30 cellular contexts compared by ENCODE assay signal in the genomic region with DNA sequence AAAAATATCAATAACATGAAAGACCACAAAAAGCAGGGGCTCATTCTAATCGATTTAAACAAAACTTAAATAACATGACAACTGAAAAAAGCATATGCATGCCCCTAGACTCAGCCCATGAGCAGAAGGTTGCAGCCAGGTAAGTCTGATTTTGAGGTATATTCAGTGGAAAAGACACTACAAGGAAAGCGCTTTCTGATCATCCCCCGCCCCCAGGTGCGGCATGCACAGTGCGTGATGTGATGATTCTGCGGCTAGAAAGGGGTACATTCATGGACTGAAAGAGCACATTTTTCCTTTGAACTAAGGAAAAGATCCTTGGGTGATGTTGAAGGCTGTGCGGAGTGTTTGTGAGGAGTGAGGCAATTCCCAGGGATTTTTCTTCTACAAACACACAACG.
"Had no signal": no experiment of that assay in that cellular context is flagged by ENCODE, and none has a peak within 500 bp of the region (broad histone marks: within the 10 kb centered on the region; RNA-seq: fewer than 3 reads in every experiment).

No MANE protein-coding gene starts in this region.

- H3K27me3 ChIP-seq: MG63, SJSA1 had no signal

- H3K27ac Mint-ChIP-seq: activated CD4-positive, alpha-beta memory T cell treated with anti-CD3 and anti-CD28 coated beads, Interleukin-2, amount 10 ng/mL, durations not matched to agents 7 days and 5 days; activated naive CD4-positive, alpha-beta T cell treated with anti-CD3 and anti-CD28 coated beads, Interleukin-2, amount 10 ng/mL, durations not matched to agents 7 days and 5 days; activated naive CD8-positive, alpha-beta T cell; activated naive CD8-positive, alpha-beta T cell treated with anti-CD3 and anti-CD28 coated beads, Interleukin-2, amount 50 U/mL, for 24 hours; brain had no signal

- H3K9me3 Mint-ChIP-seq: activated CD4-positive, alpha-beta memory T cell treated with anti-CD3 and anti-CD28 coated beads, Interleukin-2, amount 10 ng/mL, durations not matched to agents 7 days and 5 days; activated naive CD4-positive, alpha-beta T cell treated with anti-CD3 and anti-CD28 coated beads, Interleukin-2, amount 10 ng/mL, durations not matched to agents 7 days and 5 days; activated naive CD8-positive, alpha-beta T cell treated with anti-CD3 and anti-CD28 coated beads, Interleukin-2, amount 50 U/mL, for 24 hours had no signal

- H3K36me3 ChIP-seq: MG63, SJSA1 had no signal

- H3K4me3 Mint-ChIP-seq: activated CD4-positive, alpha-beta memory T cell treated with anti-CD3 and anti-CD28 coated beads, Interleukin-2, amount 10 ng/mL, durations not matched to agents 7 days and 5 days; activated naive CD4-positive, alpha-beta T cell treated with anti-CD3 and anti-CD28 coated beads, Interleukin-2, amount 10 ng/mL, durations not matched to agents 7 days and 5 days; activated naive CD8-positive, alpha-beta T cell; activated naive CD8-positive, alpha-beta T cell treated with anti-CD3 and anti-CD28 coated beads, Interleukin-2, amount 50 U/mL, for 24 hours; brain had no signal

- H3K4me3 ChIP-seq: MG63, SJSA1 had no signal

- H3K36me3 Mint-ChIP-seq: activated naive CD4-positive, alpha-beta T cell treated with anti-CD3 and anti-CD28 coated beads, Interleukin-2, amount 10 ng/mL, durations not matched to agents 7 days and 5 days; activated naive CD8-positive, alpha-beta T cell; brain had no signal

- DNase-seq: activated CD4-positive, alpha-beta memory T cell treated with anti-CD3 and anti-CD28 coated beads, Interleukin-2, amount 10 ng/mL, durations not matched to agents 7 days and 5 days; activated CD4-positive, alpha-beta T cell treated with anti-CD3 and anti-CD28 coated beads for 1 hour; activated CD4-positive, alpha-beta T cell treated with anti-CD3 and anti-CD28 coated beads for 48 hours; activated CD4-positive, CD25-positive, alpha-beta regulatory T cell; activated effector memory CD4-positive, alpha-beta T cell treated with Interleukin-2 at 50 U/mL for 16 hours; activated naive CD4-positive, alpha-beta T cell treated with anti-CD3 and anti-CD28 coated beads, Interleukin-2, amount 10 ng/mL, durations not matched to agents 7 days and 5 days; activated naive CD8-positive, alpha-beta T cell treated with anti-CD3 and anti-CD28 coated beads, Interleukin-2, amount 50 U/mL, for 24 hours; activated T-cell treated with anti-CD3 and anti-CD28 coated beads, Interleukin-2, amount 50 U/mL, for 48 hours; anterior cingulate cortex; central memory CD4-positive, alpha-beta T cell; Kasumi-1; MG63; MV-4-11; NCI-H1092; NCI-H1436 treated with DMSO at 0.1 percent for 48 hours; NCI-H1694 treated with DMSO at 0.1 percent for 48 hours; NCI-H2029; NCI-H345; NCI-H524 treated with DMSO at 0.1 percent for 48 hours; RPMI8226; SHP77 treated with DMSO at 0.1 percent for 48 hours; SW 1271; T-helper 1 cell; T-helper 2 cell; T-helper 9 cell had no signal

- H3K9me3 ChIP-seq: MG63, SJSA1 had no signal

- ATAC-seq: activated naive CD8-positive, alpha-beta T cell treated with anti-CD3 and anti-CD28 coated beads, Interleukin-2, amount 50 U/mL, for 24 hours; Panc1 had no signal

- H3K27ac ChIP-seq: SJSA1, VCaP had no signal
